ENCODE assay signal across 10 cellular contexts in the genomic region with DNA sequence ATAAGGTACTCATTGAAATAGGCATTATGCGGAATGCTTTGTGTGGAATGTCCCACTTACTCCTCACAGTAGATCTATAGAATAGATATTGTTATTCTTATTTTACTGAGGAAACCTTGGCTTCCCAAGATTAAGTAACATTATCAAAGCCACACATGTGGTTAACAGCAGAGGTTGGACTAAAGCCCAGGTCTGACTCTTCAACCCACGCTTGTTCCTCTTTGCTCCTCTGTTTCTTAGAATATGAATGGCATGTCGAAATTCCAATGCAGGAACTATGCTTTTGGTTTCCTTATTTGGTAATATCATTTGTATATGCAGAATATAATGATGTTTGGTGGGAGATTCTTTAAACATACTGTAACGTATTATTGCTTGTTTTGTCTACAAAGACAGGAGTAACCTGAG.
A peak's percentile ranks its signal among the peaks of the same experiment; 100 is the strongest.
DNase-seq lines count a peak whose midpoint lies in the region; ATAC-seq, FAIRE-seq and TF ChIP-seq lines count a peak whose summit lies in the region.
"Had no signal": no experiment of that assay in that cellular context is flagged by ENCODE, and none has a peak within 500 bp of the region (broad histone marks: within the 10 kb centered on the region; RNA-seq: fewer than 3 reads in every experiment).

No MANE protein-coding gene starts in this region.

- H3K9me3 ChIP-seq in HUES64 (ENCODE audit: insufficient read depth, low read depth, low read length) (peaks cover 6% of the 10 kb centered on the region; the same call in 1 of the 2 replicates), astrocyte (ENCODE audit: insufficient read depth, low read depth, low read length) (no peaks in the 10 kb centered on the region), right cardiac atrium (ENCODE audit: control insufficient read depth, low read length) (no peaks in the 10 kb centered on the region), smooth muscle cell (replicated peaks; ENCODE audit: low read depth) (no peaks in the 10 kb centered on the region)
- H3K9me3 ChIP-seq: Peyer's patch had no signal

- H3K4me1 Mint-ChIP-seq in astrocyte (ENCODE audit: low read depth, unreplicated experiment) (peaks cover 7% of the 10 kb centered on the region), nephron progenitor cell (no peaks in the 10 kb centered on the region)

- H3K27me3 Mint-ChIP-seq in astrocyte (ENCODE audit: low read depth, unreplicated experiment) (no peaks in the 10 kb centered on the region), nephron progenitor cell (ENCODE audit: low read depth, poor library complexity) (no peaks in the 10 kb centered on the region)

- no peaks in the 10 kb centered on the region for H3F3A ChIP-seq in smooth muscle cell (ENCODE audit: low read depth)

- H4K20me1 ChIP-seq in astrocyte (ENCODE audit: insufficient read depth, low read length) (no peaks in the 10 kb centered on the region), smooth muscle cell (ENCODE audit: low read depth) (no peaks in the 10 kb centered on the region)

- H3K9me3 Mint-ChIP-seq in astrocyte (ENCODE audit: unreplicated experiment) = no peaks in the 10 kb centered on the region
- H3K9me3 Mint-ChIP-seq in nephron progenitor cell = no peaks in the 10 kb centered on the region

- H3K27ac ChIP-seq in HUES64 (ENCODE audit: low read depth, low read length) = peak overlapping the region; percentile 93; the same call in 1 of the 2 replicates
- peak overlapping the region; percentile 51 for H3K27ac ChIP-seq in astrocyte (ENCODE audit: low read depth, low read length)
- no peak overlapping the region for H3K27ac ChIP-seq in right cardiac atrium (ENCODE audit: low read length)
- no peak overlapping the region for H3K27ac ChIP-seq in smooth muscle cell (ENCODE audit: low read depth)
- H3K27ac ChIP-seq: dorsolateral prefrontal cortex, Peyer's patch had no signal

- H3K4me1 ChIP-seq in HUES64 (ENCODE audit: insufficient read depth, low read length) (peaks cover 20% of the 10 kb centered on the region), astrocyte (ENCODE audit: insufficient read depth, low read length) (peaks cover 9% of the 10 kb centered on the region), right cardiac atrium (ENCODE audit: control insufficient read depth, insufficient read depth, low read length) (no peaks in the 10 kb centered on the region), smooth muscle cell (ENCODE audit: low read depth) (no peaks in the 10 kb centered on the region)
- H3K4me1 ChIP-seq: Peyer's patch had no signal

- H3K36me3 ChIP-seq in HUES64 (ENCODE audit: insufficient read depth, low read length) (no peaks in the 10 kb centered on the region), astrocyte (ENCODE audit: insufficient read depth, low read length) (no peaks in the 10 kb centered on the region), smooth muscle cell (ENCODE audit: low read depth) (no peaks in the 10 kb centered on the region)
- H3K36me3 ChIP-seq: Peyer's patch had no signal

- H3K79me2 ChIP-seq in astrocyte (ENCODE audit: insufficient read depth, low read length) = no peaks in the 10 kb centered on the region
- H3K79me2 ChIP-seq in smooth muscle cell (ENCODE audit: low read depth) = no peaks in the 10 kb centered on the region

- peak; percentile 97 for DNase-seq in astrocyte (ENCODE audit: low read depth)
- peak; percentile 52 to 59 (median 56) for DNase-seq in right cardiac atrium
- DNase-seq in smooth muscle cell (lab: John Stamatoyannopoulos, UW; ENCODE audit: unreplicated experiment) = no peak
- DNase-seq in nephron progenitor cell = no peak
- no peak for DNase-seq in HuH-7 (ENCODE audit: low spot score)
- DNase-seq: dorsolateral prefrontal cortex had no signal

- no peak overlapping the region for H2AFZ ChIP-seq in astrocyte (ENCODE audit: low read depth, low read length)
- H2AFZ ChIP-seq in smooth muscle cell (ENCODE audit: low read depth) = no peak overlapping the region

- ATAC-seq in right cardiac atrium (peak; percentile 85 to 91), HG03159 (IDR thresholded peaks at IDR 0.05; ENCODE audit: unreplicated experiment) (no peak), HG03432 (IDR thresholded peaks at IDR 0.05; ENCODE audit: unreplicated experiment) (no peak)

- 0 out of 2 replicates have a peak overlapping the region, but pooled peaks have one; percentile 3 for H3K9ac ChIP-seq in HUES64 (ENCODE audit: low read depth, low read length)
- H3K9ac ChIP-seq in astrocyte (ENCODE audit: low read length) = no peak overlapping the region
- no peak overlapping the region for H3K9ac ChIP-seq in smooth muscle cell (ENCODE audit: low read depth)

- intact Hi-C loops in right cardiac atrium (cut with DNase I) = no loop called here

- FAIRE-seq in astrocyte (lab: Jason Lieb, UNC) = peak; percentile 9

- peak overlapping the region; percentile 37 for H3K4me2 ChIP-seq in astrocyte (ENCODE audit: low read length)
- H3K4me2 ChIP-seq in smooth muscle cell = peak overlapping the region; percentile 12

- no peaks in the 10 kb centered on the region for H3K27me3 ChIP-seq in HUES64 (ENCODE audit: insufficient read depth, low read length)
- H3K27me3 ChIP-seq in astrocyte (ENCODE audit: insufficient read depth, low read length) = no peaks in the 10 kb centered on the region
- H3K27me3 ChIP-seq in right cardiac atrium (ENCODE audit: control insufficient read depth, insufficient read depth) = no peaks in the 10 kb centered on the region
- no peaks in the 10 kb centered on the region for H3K27me3 ChIP-seq in smooth muscle cell (ENCODE audit: low read depth)
- H3K27me3 ChIP-seq: dorsolateral prefrontal cortex, Peyer's patch had no signal

- no peak overlapping the region for H3K27ac Mint-ChIP-seq in astrocyte (ENCODE audit: unreplicated experiment)
- no peak overlapping the region for H3K27ac Mint-ChIP-seq in nephron progenitor cell

- H3K4me3 Mint-ChIP-seq in astrocyte (ENCODE audit: unreplicated experiment) (no peak overlapping the region), nephron progenitor cell (no peak overlapping the region)

- no peak for TF ChIP-seq CTCF in astrocyte (IDR thresholded peaks at IDR 0.05; ENCODE audit: insufficient read depth, low read depth, low read length)
- no peak for TF ChIP-seq CTCF in smooth muscle cell (IDR thresholded peaks at IDR 0.05; ENCODE audit: borderline replicate concordance, insufficient read depth, poor library complexity, severe bottlenecking)
- no peak for TF ChIP-seq CTCF in nephron progenitor cell (IDR thresholded peaks at IDR 0.05)

- no peak overlapping the region for H3K4me3 ChIP-seq in HUES64 (ENCODE audit: low read length)
- no peak overlapping the region for H3K4me3 ChIP-seq in astrocyte (ENCODE audit: insufficient read depth, low read depth, low read length)
- H3K4me3 ChIP-seq in right cardiac atrium (ENCODE audit: low read length) = no peak overlapping the region
- no peak overlapping the region for H3K4me3 ChIP-seq in smooth muscle cell
- H3K4me3 ChIP-seq: dorsolateral prefrontal cortex, Peyer's patch had no signal

- WGBS in HUES64 = 58% methylated on average over 3 of the region's 4 CpGs
- WGBS in right cardiac atrium = 21% methylated on average over 4 of the region's 4 CpGs
- WGBS in smooth muscle cell (ENCODE audit: low lambda C conversion rate) = 41% methylated on average over 4 of the region's 4 CpGs

- no peaks in the 10 kb centered on the region for H3K36me3 Mint-ChIP-seq in astrocyte (ENCODE audit: low read depth, unreplicated experiment)
- H3K36me3 Mint-ChIP-seq in nephron progenitor cell (ENCODE audit: low read depth) = no peaks in the 10 kb centered on the region

Comparison
In these comparisons a context has a peak if more than half of its experiments do, and no peak if none do; other contexts are left out.
1. H3K27ac ChIP-seq: peak in HUES64 (single experiment) and astrocyte (single experiment); none in right cardiac atrium (single experiment) and smooth muscle cell (single experiment).
2. DNase-seq: peak in astrocyte (single experiment) and right cardiac atrium (3 of 3); none in smooth muscle cell (single experiment), nephron progenitor cell (single experiment) and HuH-7 (single experiment).
3. ATAC-seq: peak in right cardiac atrium (2 of 2); none in HG03159 (single experiment) and HG03432 (single experiment).